ENCODE assay signal across 10 cellular contexts in genomic region chr7:26193432-26194206, GRCh38. TPM values are rescaled to one million over a fixed set of nuclear protein-coding genes. Genes with fewer than 3 reads are reported as not detected.
DNase-seq lines count a peak whose midpoint lies in the region; ATAC-seq, FAIRE-seq and TF ChIP-seq lines count a peak whose summit lies in the region.
"Had no signal": no experiment of that assay in that cellular context is flagged by ENCODE, and none has a peak within 500 bp of the region (broad histone marks: within the 10 kb centered on the region; RNA-seq: fewer than 3 reads in every experiment).

No MANE protein-coding gene starts in this region.

- H3K9ac ChIP-seq in OCI-LY3 (ENCODE audit: low read length): no peak overlapping the region

- H3K27ac ChIP-seq in OCI-LY3 (ENCODE audit: low read length): peak overlapping the region; percentile 33; the same call in 1 of the 2 replicates
- no peak overlapping the region for H3K27ac ChIP-seq in ovary

- H4K20me1 ChIP-seq in OCI-LY3 (ENCODE audit: insufficient read depth, low read length): peaks cover 96% of the 10 kb centered on the region

- no peaks in the 10 kb centered on the region for H3K27me3 ChIP-seq in OCI-LY3 (ENCODE audit: low read depth, low read length)
- H3K27me3 ChIP-seq in ovary: no peaks in the 10 kb centered on the region
- H3K27me3 ChIP-seq: esophagus muscularis mucosa had no signal

- no peak for DNase-seq in activated CD4-positive, alpha-beta T cell treated with anti-CD3 and anti-CD28 coated beads, Interleukin-2, amount 10 ng/mL, durations not matched to agents 24 days and 14 days
- DNase-seq in activated CD4-positive, alpha-beta T cell treated with anti-CD3 and anti-CD28 coated beads for 4 hours: no peak
- DNase-seq in HTR-8/SVneo (ENCODE audit: insufficient read length, low spot score): no peak
- no peak for DNase-seq in ovary

- WGBS in ovary, 3 donors: 60 to 66% (median 65%) methylated on average over 8 of the region's 8 CpGs

- peaks cover 94% of the 10 kb centered on the region for H3K36me3 Mint-ChIP-seq in activated CD4-positive, alpha-beta T cell treated with anti-CD3 and anti-CD28 coated beads, Interleukin-2, amount 10 ng/mL, durations not matched to agents 24 days and 14 days (ENCODE audit: low read depth)
- H3K36me3 Mint-ChIP-seq in dendritic cell treated with granulocyte-macrophage colony-stimulating factor and Interleukin-4, amounts not matched to agents 40 ng/mL and 50 ng/mL, for 4 days (ENCODE audit: low read depth): peaks cover 99% of the 10 kb centered on the region
- H3K36me3 Mint-ChIP-seq in stimulated activated memory B cell treated with anti-CD40 and anti-IgM and Interleukin-4, amounts not matched to agents 10 μg/mL and 1 μg/mL and 100 μg/mL, for 72 hours: peaks cover 88% of the 10 kb centered on the region

- H3K4me3 ChIP-seq in OCI-LY3 (ENCODE audit: low read length) (no peak overlapping the region), ovary (no peak overlapping the region)

- H3K9me3 ChIP-seq in OCI-LY3 (ENCODE audit: insufficient read depth, low read length) (no peaks in the 10 kb centered on the region), ovary (no peaks in the 10 kb centered on the region)
- H3K9me3 ChIP-seq: esophagus muscularis mucosa had no signal

- no peak for FAIRE-seq in HTR-8/SVneo (lab: Jason Lieb, UNC)
- FAIRE-seq: keratinocyte had no signal

- H3K9me3 Mint-ChIP-seq in activated CD4-positive, alpha-beta T cell treated with anti-CD3 and anti-CD28 coated beads, Interleukin-2, amount 10 ng/mL, durations not matched to agents 24 days and 14 days: no peaks in the 10 kb centered on the region
- no peaks in the 10 kb centered on the region for H3K9me3 Mint-ChIP-seq in dendritic cell treated with granulocyte-macrophage colony-stimulating factor and Interleukin-4, amounts not matched to agents 40 ng/mL and 50 ng/mL, for 4 days
- H3K9me3 Mint-ChIP-seq in stimulated activated memory B cell treated with anti-CD40 and anti-IgM and Interleukin-4, amounts not matched to agents 10 μg/mL and 1 μg/mL and 100 μg/mL, for 72 hours: no peaks in the 10 kb centered on the region

- peaks cover 93% of the 10 kb centered on the region for H3K79me2 ChIP-seq in OCI-LY3 (ENCODE audit: low read length)

- H2AFZ ChIP-seq in OCI-LY3 (ENCODE audit: low read depth, low read length): no peak overlapping the region

- no peaks in the 10 kb centered on the region for H3K27me3 Mint-ChIP-seq in activated CD4-positive, alpha-beta T cell treated with anti-CD3 and anti-CD28 coated beads, Interleukin-2, amount 10 ng/mL, durations not matched to agents 24 days and 14 days
- no peaks in the 10 kb centered on the region for H3K27me3 Mint-ChIP-seq in dendritic cell treated with granulocyte-macrophage colony-stimulating factor and Interleukin-4, amounts not matched to agents 40 ng/mL and 50 ng/mL, for 4 days
- no peaks in the 10 kb centered on the region for H3K27me3 Mint-ChIP-seq in stimulated activated memory B cell treated with anti-CD40 and anti-IgM and Interleukin-4, amounts not matched to agents 10 μg/mL and 1 μg/mL and 100 μg/mL, for 72 hours

- no peak for TF ChIP-seq CTCF in OCI-LY3 (IDR thresholded peaks at IDR 0.05; ENCODE audit: low read depth, low read length)
- no peak for TF ChIP-seq CTCF in ovary (IDR thresholded peaks at IDR 0.05)

- no peak for ATAC-seq in stimulated activated memory B cell treated with anti-CD40 and anti-IgM and Interleukin-4, amounts not matched to agents 10 μg/mL and 1 μg/mL and 100 μg/mL, for 72 hours
- ATAC-seq in GM21786 (IDR thresholded peaks at IDR 0.05; ENCODE audit: unreplicated experiment): no peak

- peaks cover 76% of the 10 kb centered on the region for H3K4me1 Mint-ChIP-seq in activated CD4-positive, alpha-beta T cell treated with anti-CD3 and anti-CD28 coated beads, Interleukin-2, amount 10 ng/mL, durations not matched to agents 24 days and 14 days
- H3K4me1 Mint-ChIP-seq in dendritic cell treated with granulocyte-macrophage colony-stimulating factor and Interleukin-4, amounts not matched to agents 40 ng/mL and 50 ng/mL, for 4 days (ENCODE audit: low read depth): peaks cover 51% of the 10 kb centered on the region
- peaks cover 71% of the 10 kb centered on the region for H3K4me1 Mint-ChIP-seq in stimulated activated memory B cell treated with anti-CD40 and anti-IgM and Interleukin-4, amounts not matched to agents 10 μg/mL and 1 μg/mL and 100 μg/mL, for 72 hours

- H3K36me3 ChIP-seq in OCI-LY3 (replicated peaks; ENCODE audit: low read depth, low read length): peaks cover 80% of the 10 kb centered on the region
- peaks cover 5% of the 10 kb centered on the region for H3K36me3 ChIP-seq in ovary

- H3K4me1 ChIP-seq in OCI-LY3 (ENCODE audit: low read length): peaks cover 58% of the 10 kb centered on the region
- H3K4me1 ChIP-seq in ovary (ENCODE audit: insufficient read depth): peaks cover 5% of the 10 kb centered on the region

- intact Hi-C loops in activated CD4-positive, alpha-beta T cell treated with anti-CD3 and anti-CD28 coated beads, Interleukin-2, amount 10 ng/mL, durations not matched to agents 24 days and 14 days (cut with micrococcal nuclease): no loop called here
- intact Hi-C loops in dendritic cell treated with granulocyte-macrophage colony-stimulating factor and Interleukin-4, amounts not matched to agents 40 ng/mL and 50 ng/mL, for 4 days (cut with micrococcal nuclease): no loop called here
- intact Hi-C loops in ovary (cut with DNase I): loop anchor here in 1 of 4 donors (10.0 kb wide), 1 partner anchor 299 kb away; no protein-coding TSS in a partner anchor

- no peak for TF ChIP-seq POLR2A in ovary (IDR thresholded peaks at IDR 0.05)

- H3K27ac Mint-ChIP-seq in activated CD4-positive, alpha-beta T cell treated with anti-CD3 and anti-CD28 coated beads, Interleukin-2, amount 10 ng/mL, durations not matched to agents 24 days and 14 days: peak overlapping the region; percentile 90
- peak overlapping the region; percentile 63 for H3K27ac Mint-ChIP-seq in dendritic cell treated with granulocyte-macrophage colony-stimulating factor and Interleukin-4, amounts not matched to agents 40 ng/mL and 50 ng/mL, for 4 days
- peak overlapping the region; percentile 87 for H3K27ac Mint-ChIP-seq in stimulated activated memory B cell treated with anti-CD40 and anti-IgM and Interleukin-4, amounts not matched to agents 10 μg/mL and 1 μg/mL and 100 μg/mL, for 72 hours

- H3K4me2 ChIP-seq in OCI-LY3 (ENCODE audit: low read length): peak overlapping the region; percentile 26

- TF ChIP-seq EP300 in ovary (IDR thresholded peaks at IDR 0.05): no peak

- H3K4me3 Mint-ChIP-seq in activated CD4-positive, alpha-beta T cell treated with anti-CD3 and anti-CD28 coated beads, Interleukin-2, amount 10 ng/mL, durations not matched to agents 24 days and 14 days: peak overlapping the region; percentile 84
- H3K4me3 Mint-ChIP-seq in dendritic cell treated with granulocyte-macrophage colony-stimulating factor and Interleukin-4, amounts not matched to agents 40 ng/mL and 50 ng/mL, for 4 days: peak overlapping the region; percentile 32
- peak overlapping the region; percentile 53 for H3K4me3 Mint-ChIP-seq in stimulated activated memory B cell treated with anti-CD40 and anti-IgM and Interleukin-4, amounts not matched to agents 10 μg/mL and 1 μg/mL and 100 μg/mL, for 72 hours

RNA-seq across cellular contexts. Expression of gene HNRNPA2B1, which starts 6.9 kb away (rescaled TPM):
- 862 and 873 TPM in 2 replicates for total RNA-seq in activated CD4-positive, alpha-beta T cell treated with anti-CD3 and anti-CD28 coated beads, Interleukin-2, amount 10 ng/mL, durations not matched to agents 24 days and 14 days
- 100 to 1,000 TPM; 236 to 451 (median 368) TPM for total RNA-seq in ovary
- polyA plus RNA-seq in ovary: 100 to 1,000 TPM; 483 to 659 TPM

RNA-seq across cellular contexts. Expression of gene CBX3, which starts 7.9 kb away (rescaled TPM):
- total RNA-seq in activated CD4-positive, alpha-beta T cell treated with anti-CD3 and anti-CD28 coated beads, Interleukin-2, amount 10 ng/mL, durations not matched to agents 24 days and 14 days: 307 and 313 TPM in 2 replicates
- 100 to 1,000 TPM in 3 of 7 donors, 10 to 100 TPM in 4; 71.7 to 133 (median 98.8) TPM for total RNA-seq in ovary
- 10 to 100 TPM; 73.3 to 90.3 TPM for polyA plus RNA-seq in ovary

RNA-seq across cellular contexts. Expression of gene NFE2L3, which starts 41.6 kb away (rescaled TPM):
- 67.8 and 68.7 TPM in 2 replicates for total RNA-seq in activated CD4-positive, alpha-beta T cell treated with anti-CD3 and anti-CD28 coated beads, Interleukin-2, amount 10 ng/mL, durations not matched to agents 24 days and 14 days
- 1 to 10 TPM in 3 of 7 donors, under 1 TPM in 4; 0.45 to 3.1 (median 0.65) TPM for total RNA-seq in ovary
- polyA plus RNA-seq in ovary: 1 to 10 TPM; 1.4 to 6.1 TPM

Comparison
In these comparisons a context has a peak if more than half of its experiments do, and no peak if none do; other contexts are left out.
1. H3K4me3 Mint-ChIP-seq: peak in every context shown above with its lines; median percentile 84 in activated CD4-positive, alpha-beta T cell treated with anti-CD3 and anti-CD28 coated beads, Interleukin-2, amount 10 ng/mL, durations not matched to agents 24 days and 14 days; 53 in stimulated activated memory B cell treated with anti-CD40 and anti-IgM and Interleukin-4, amounts not matched to agents 10 μg/mL and 1 μg/mL and 100 μg/mL, for 72 hours; 32 in dendritic cell treated with granulocyte-macrophage colony-stimulating factor and Interleukin-4, amounts not matched to agents 40 ng/mL and 50 ng/mL, for 4 days.
2. RNA of gene NFE2L3, which starts 41.6 kb away (total RNA-seq): 67.8 to 68.7 TPM in activated CD4-positive, alpha-beta T cell treated with anti-CD3 and anti-CD28 coated beads, Interleukin-2, amount 10 ng/mL, durations not matched to agents 24 days and 14 days; 0.45 to 3.1 TPM in ovary; every median in the first group is over 10 times any median in the second.
3. Peak in every context shown above with its lines, with median percentiles within 50 percentile points of each other: H3K27ac Mint-ChIP-seq.